ENCODE assay signal across 19 cellular contexts in the genomic region with DNA sequence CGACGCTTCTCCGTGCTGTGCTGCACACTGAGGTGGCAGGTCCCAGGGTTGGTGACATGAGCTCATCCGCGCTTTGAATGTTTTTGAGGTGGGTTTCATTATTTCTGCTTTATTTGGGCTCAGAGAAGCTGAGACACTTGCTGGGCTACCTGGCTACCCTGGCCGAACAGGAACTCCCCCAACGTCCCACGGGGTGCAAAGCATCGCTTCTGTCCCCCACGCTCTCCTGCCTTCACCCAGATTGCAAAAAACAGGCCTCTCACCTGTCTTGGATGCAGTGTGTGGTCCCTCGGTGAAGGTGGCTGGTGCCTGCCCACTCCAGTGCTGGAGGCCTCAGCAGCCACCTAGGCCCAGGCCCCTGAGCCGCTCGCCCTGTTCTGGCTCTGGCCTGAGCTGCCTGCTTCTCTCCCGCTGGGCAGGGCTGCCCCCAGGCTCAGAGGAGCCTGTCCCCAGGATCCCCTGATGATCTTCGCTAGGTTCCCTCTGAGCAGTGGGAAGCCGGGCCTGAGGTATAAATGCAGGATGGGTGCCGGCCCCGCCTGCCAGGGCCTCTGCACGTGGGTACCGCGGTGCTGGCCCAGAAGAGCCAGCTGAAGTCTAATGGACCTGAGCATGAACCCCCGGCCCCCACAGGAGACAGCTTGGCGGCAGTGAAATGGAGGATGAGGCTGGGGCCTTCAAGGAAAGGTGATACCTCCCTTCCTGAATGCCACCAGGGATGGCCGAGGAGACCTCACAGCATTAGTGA. TPM values are rescaled to one million over a fixed set of nuclear protein-coding genes. Genes with fewer than 3 reads are reported as not detected.
"Had no signal": no experiment of that assay in that cellular context is flagged by ENCODE, and none has a peak within 500 bp of the region (broad histone marks: within the 10 kb centered on the region; RNA-seq: fewer than 3 reads in every experiment).

No MANE protein-coding gene starts in this region.

- DNase-seq: activated CD4-positive, alpha-beta T cell treated with anti-CD3 and anti-CD28 coated beads, Interleukin-2, amount 50 U/mL, for 48 hours; activated naive CD4-positive, alpha-beta T cell; activated T-cell treated with anti-CD3 and anti-CD28 coated beads, Interleukin-2, amount 50 U/mL, for 72 hours; cortex of kidney; effector memory CD4-positive, alpha-beta T cell; kidney glomerular epithelial cell; stomach had no signal

- H3K36me3 Mint-ChIP-seq: natural killer cell treated with Interleukin-12 subunit alpha and Interleukin-12 subunit beta and Interleukin-15 and Interleukin-18, amount 100 ng/mL, for 72 hours had no signal

- H3K4me3 Mint-ChIP-seq: activated T-cell treated with anti-CD3 and anti-CD28 coated beads, Interleukin-2, amount 50 U/mL, for 72 hours; natural killer cell treated with Interleukin-12 subunit alpha and Interleukin-12 subunit beta and Interleukin-15 and Interleukin-18, amount 100 ng/mL, for 72 hours had no signal

- H3K36me3 ChIP-seq: ascending aorta, stomach, tibial artery had no signal

- H3K9me3 ChIP-seq: ascending aorta, stomach, tibial artery had no signal

- H3K27ac Mint-ChIP-seq: activated T-cell treated with anti-CD3 and anti-CD28 coated beads, Interleukin-2, amount 50 U/mL, for 72 hours; natural killer cell treated with Interleukin-12 subunit alpha and Interleukin-12 subunit beta and Interleukin-15 and Interleukin-18, amount 100 ng/mL, for 72 hours had no signal

- H3K4me2 ChIP-seq: hepatocyte had no signal

- ATAC-seq: activated CD4-positive, CD25-positive, alpha-beta regulatory T cell treated with anti-CD3 and anti-CD28 coated beads, Interleukin-2, amount 50 U/mL, for 24 hours; activated T-cell treated with anti-CD3 and anti-CD28 coated beads, Interleukin-2, amount 50 U/mL, for 72 hours; natural killer cell treated with Interleukin-12 subunit alpha and Interleukin-12 subunit beta and Interleukin-15 and Interleukin-18, amount 100 ng/mL, for 72 hours had no signal

- H3K4me3 ChIP-seq: ascending aorta, hepatocyte, stomach, tibial artery had no signal

- H3K27me3 ChIP-seq: ascending aorta, hepatocyte had no signal

- H3K27ac ChIP-seq: hepatocyte had no signal

- H3K9me3 Mint-ChIP-seq: activated T-cell treated with anti-CD3 and anti-CD28 coated beads, Interleukin-2, amount 50 U/mL, for 72 hours; natural killer cell treated with Interleukin-12 subunit alpha and Interleukin-12 subunit beta and Interleukin-15 and Interleukin-18, amount 100 ng/mL, for 72 hours had no signal

- H2AFZ ChIP-seq: hepatocyte had no signal

- H3K79me2 ChIP-seq: hepatocyte had no signal

RNA-seq across cellular contexts. Expression of a gene that starts 15.8 kb away (rescaled TPM):
- total RNA-seq: activated T-cell treated with anti-CD3 and anti-CD28 coated beads, Interleukin-2, amount 50 U/mL, for 72 hours; ascending aorta; bronchial epithelial cell; epithelial cell of proximal tubule; hepatocyte; lung microvascular endothelial cell; mucosa of gallbladder; natural killer cell treated with Interleukin-12 subunit alpha and Interleukin-12 subunit beta and Interleukin-15 and Interleukin-18, amount 100 ng/mL, for 72 hours; osteocyte; skeletal muscle tissue; T-helper 2 cell treated with Interferon-gamma antibody and Interleukin-4, amounts not matched to agents 100 ng/mL and 5 ng/mL, for 36 hours had no signal
- polyA plus RNA-seq: hepatocyte, stomach had no signal

RNA-seq across cellular contexts. Expression of a gene that starts 16.5 kb away (rescaled TPM):
- total RNA-seq: activated T-cell treated with anti-CD3 and anti-CD28 coated beads, Interleukin-2, amount 50 U/mL, for 72 hours; natural killer cell treated with Interleukin-12 subunit alpha and Interleukin-12 subunit beta and Interleukin-15 and Interleukin-18, amount 100 ng/mL, for 72 hours; T-helper 2 cell treated with Interferon-gamma antibody and Interleukin-4, amounts not matched to agents 100 ng/mL and 5 ng/mL, for 36 hours had no signal
